Comparison of ENCODE assay signal across 10 cellular contexts in genomic region chr9:22682536-22683392, GRCh38.
DNase-seq lines count a peak whose midpoint lies in the region; FAIRE-seq and TF ChIP-seq lines count a peak whose summit lies in the region.
"Had no signal": no experiment of that assay in that cellular context is flagged by ENCODE, and none has a peak within 500 bp of the region (broad histone marks: within the 10 kb centered on the region; RNA-seq: fewer than 3 reads in every experiment).

No MANE protein-coding gene starts in this region.

- peaks cover 10% of the 10 kb centered on the region for H3K4me1 Mint-ChIP-seq in MCF 10A (ENCODE audit: insufficient read depth, unreplicated experiment)
- H3K4me1 Mint-ChIP-seq in activated CD4-positive, alpha-beta memory T cell treated with anti-CD3 and anti-CD28 coated beads for 36 hours (ENCODE audit: low read depth), result peaks cover 8% of the 10 kb centered on the region

- H3K36me3 ChIP-seq in breast epithelium (no peaks in the 10 kb centered on the region), OCI-LY3 (replicated peaks; ENCODE audit: low read depth, low read length) (no peaks in the 10 kb centered on the region)

- POLR2A ChIA-PET in MCF 10A (lab: Yijun Ruan, JAX), result no interaction called here
- POLR2A ChIA-PET in activated CD4-positive, alpha-beta memory T cell treated with anti-CD3 and anti-CD28 coated beads for 36 hours (lab: Charles Lee), result no interaction called here

- DNase-seq in MCF 10A (ENCODE audit: unreplicated experiment) (peak; percentile 2), breast epithelium (ENCODE audit: low spot score in 2 of 2) (no peak), fibroblast of peridontal ligament (ENCODE audit: extremely low read depth) (peak; percentile 82), urothelium cell line (ENCODE audit: low spot score) (peak; percentile 46), cortex of kidney (lab: John Stamatoyannopoulos, UW) (no peak), NCI-H526 treated with DMSO at 0.1 percent for 48 hours (lab: John Stamatoyannopoulos, UW) (no peak)
- DNase-seq in activated CD4-positive, alpha-beta memory T cell treated with anti-CD3 and anti-CD28 coated beads for 36 hours, result no peak
- DNase-seq: CD4-positive, alpha-beta T cell had no signal

- H3K27me3 ChIP-seq in breast epithelium (no peaks in the 10 kb centered on the region), OCI-LY3 (ENCODE audit: low read depth, low read length) (no peaks in the 10 kb centered on the region)

- no peaks in the 10 kb centered on the region for H3K9me3 Mint-ChIP-seq in MCF 10A (ENCODE audit: unreplicated experiment)
- peaks cover 7% of the 10 kb centered on the region for H3K9me3 Mint-ChIP-seq in activated CD4-positive, alpha-beta memory T cell treated with anti-CD3 and anti-CD28 coated beads for 36 hours

- H3K27ac Mint-ChIP-seq in MCF 10A (ENCODE audit: low read depth, unreplicated experiment), result no peak overlapping the region
- no peak overlapping the region for H3K27ac Mint-ChIP-seq in activated CD4-positive, alpha-beta memory T cell treated with anti-CD3 and anti-CD28 coated beads for 36 hours
- H3K27ac Mint-ChIP-seq: CD4-positive, alpha-beta T cell had no signal

- TF ChIP-seq CTCF in MCF 10A (IDR thresholded peaks at IDR 0.05; ENCODE audit: unreplicated experiment), result no peak
- TF ChIP-seq CTCF in breast epithelium (IDR thresholded peaks at IDR 0.05), result no peak
- no peak for TF ChIP-seq CTCF in OCI-LY3 (IDR thresholded peaks at IDR 0.05; ENCODE audit: low read depth, low read length)

- intact Hi-C loops in MCF 10A (cut with micrococcal nuclease), result no loop called here
- intact Hi-C loops in breast epithelium (cut with DNase I; ENCODE audit: low total_unique reads), result no loop called here
- intact Hi-C loops in activated CD4-positive, alpha-beta memory T cell treated with anti-CD3 and anti-CD28 coated beads for 36 hours (cut with micrococcal nuclease), result no loop called here

- H3K9me3 ChIP-seq in breast epithelium (peaks cover 0 to 5% of the 10 kb centered on the region in 2 donors), OCI-LY3 (ENCODE audit: insufficient read depth, low read length) (no peaks in the 10 kb centered on the region)

- no peaks in the 10 kb centered on the region for H3K4me1 ChIP-seq in breast epithelium
- H3K4me1 ChIP-seq in OCI-LY3 (ENCODE audit: low read length), result peaks cover 17% of the 10 kb centered on the region
- H3K4me1 ChIP-seq: parathyroid adenoma had no signal

- no peak overlapping the region for H3K4me3 ChIP-seq in breast epithelium
- H3K4me3 ChIP-seq in OCI-LY3 (ENCODE audit: low read length), result peak overlapping the region; percentile 19; the same call in 1 of the 2 replicates

- H3K79me2 ChIP-seq in OCI-LY3 (ENCODE audit: low read length), result no peaks in the 10 kb centered on the region
- H3K79me2 ChIP-seq: parathyroid adenoma had no signal

- CTCF ChIA-PET in MCF 10A (lab: Yijun Ruan, JAX), result no interaction called here
- CTCF ChIA-PET in activated CD4-positive, alpha-beta memory T cell treated with anti-CD3 and anti-CD28 coated beads for 36 hours (lab: Charles Lee), result no interaction called here

- H3K27ac ChIP-seq in breast epithelium (no peak overlapping the region), OCI-LY3 (ENCODE audit: low read length) (no peak overlapping the region)
- H3K27ac ChIP-seq: parathyroid adenoma had no signal

- no peak overlapping the region for H3K4me3 Mint-ChIP-seq in MCF 10A (ENCODE audit: unreplicated experiment)
- no peak overlapping the region for H3K4me3 Mint-ChIP-seq in activated CD4-positive, alpha-beta memory T cell treated with anti-CD3 and anti-CD28 coated beads for 36 hours
- H3K4me3 Mint-ChIP-seq: CD4-positive, alpha-beta T cell had no signal

- no TSS peak for BruUV-seq in MCF 10A (replicated peaks; lab: Mats Ljungman, UMichigan)

- no peak for TF ChIP-seq POLR2A in breast epithelium (IDR thresholded peaks at IDR 0.05)

- no peak overlapping the region for H3K9ac ChIP-seq in OCI-LY3 (ENCODE audit: low read length)
- H3K9ac ChIP-seq: parathyroid adenoma had no signal

- no peak for FAIRE-seq in urothelium cell line (lab: Jason Lieb, UNC)

- H3K27me3 Mint-ChIP-seq in MCF 10A (ENCODE audit: insufficient read depth, unreplicated experiment), result no peaks in the 10 kb centered on the region
- H3K27me3 Mint-ChIP-seq in activated CD4-positive, alpha-beta memory T cell treated with anti-CD3 and anti-CD28 coated beads for 36 hours, result no peaks in the 10 kb centered on the region
- H3K27me3 Mint-ChIP-seq: CD4-positive, alpha-beta T cell had no signal

- H2AFZ ChIP-seq in OCI-LY3 (ENCODE audit: low read depth, low read length), result no peak overlapping the region
- H2AFZ ChIP-seq: parathyroid adenoma had no signal

- H3K36me3 Mint-ChIP-seq in MCF 10A (ENCODE audit: insufficient read depth, unreplicated experiment), result no peaks in the 10 kb centered on the region
- no peaks in the 10 kb centered on the region for H3K36me3 Mint-ChIP-seq in activated CD4-positive, alpha-beta memory T cell treated with anti-CD3 and anti-CD28 coated beads for 36 hours

- peak overlapping the region; percentile 25; the same call in 1 of the 2 replicates for H3K4me2 ChIP-seq in OCI-LY3 (ENCODE audit: low read length)

- no peaks in the 10 kb centered on the region for H4K20me1 ChIP-seq in OCI-LY3 (ENCODE audit: insufficient read depth, low read length)

Comparison
In these comparisons a context has a peak if more than half of its experiments do, and no peak if none do; other contexts are left out.
1. DNase-seq: peak in MCF 10A (single experiment), fibroblast of peridontal ligament (single experiment) and urothelium cell line (single experiment); none in breast epithelium (0 of 2), cortex of kidney (single experiment), activated CD4-positive, alpha-beta memory T cell treated with anti-CD3 and anti-CD28 coated beads for 36 hours (single experiment) and NCI-H526 treated with DMSO at 0.1 percent for 48 hours (single experiment).